1 cellular context compared by ENCODE assay signal in the genomic region with DNA sequence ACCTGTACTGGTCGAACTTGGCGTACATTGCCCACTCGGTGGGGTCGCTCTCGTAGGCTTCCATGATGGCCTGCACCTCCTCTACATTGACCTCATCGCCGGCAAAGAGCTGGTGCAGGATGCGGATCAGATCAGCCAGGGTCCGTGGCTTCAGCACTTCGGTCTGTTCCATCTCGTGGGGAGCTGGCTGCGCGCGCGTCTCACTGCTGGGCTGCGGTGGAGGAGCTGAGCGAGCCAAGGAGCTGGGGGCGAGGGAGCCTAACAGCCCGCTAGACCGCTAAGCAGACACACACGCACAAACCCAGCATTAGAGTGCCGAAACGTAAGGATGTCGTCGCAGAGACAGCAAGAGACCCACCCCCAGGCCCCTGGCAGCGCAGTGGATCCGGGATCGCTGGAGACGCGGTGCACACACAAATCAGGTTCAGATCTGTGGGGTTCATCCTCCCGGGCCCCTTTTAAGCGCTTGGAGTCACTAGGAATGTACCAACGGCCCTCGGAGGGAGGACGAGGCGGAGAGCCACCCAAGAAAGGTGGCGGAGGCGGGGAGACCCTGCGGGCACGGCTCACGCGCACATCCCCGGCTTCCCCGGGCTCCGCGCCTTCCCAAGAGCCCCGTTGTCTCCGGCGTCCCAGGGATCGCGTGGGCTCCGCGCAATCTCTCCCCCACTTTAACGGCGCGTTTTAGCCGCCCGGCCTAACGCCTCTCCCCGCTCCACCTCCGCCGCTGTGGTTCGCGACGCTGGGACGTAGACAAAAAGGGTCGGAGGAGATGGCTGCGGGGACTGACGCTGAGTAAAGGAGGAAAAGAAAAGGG.
A peak's percentile ranks its signal among the peaks of the same experiment; 100 is the strongest.
TF ChIP-seq lines count a peak whose summit lies in the region.

Gene CDO1, minus strand, starts transcription at position 434 of the 817 bp plus-strand sequence. Its CDS starts 262 bp downstream, at position 172.

TF ChIP-seq in HEK293, 187 proteins besides CTCF, POLR2A, EP300 and RAD21 (continued from another document and continues in another):
- TF ChIP-seq, protein P1, sequence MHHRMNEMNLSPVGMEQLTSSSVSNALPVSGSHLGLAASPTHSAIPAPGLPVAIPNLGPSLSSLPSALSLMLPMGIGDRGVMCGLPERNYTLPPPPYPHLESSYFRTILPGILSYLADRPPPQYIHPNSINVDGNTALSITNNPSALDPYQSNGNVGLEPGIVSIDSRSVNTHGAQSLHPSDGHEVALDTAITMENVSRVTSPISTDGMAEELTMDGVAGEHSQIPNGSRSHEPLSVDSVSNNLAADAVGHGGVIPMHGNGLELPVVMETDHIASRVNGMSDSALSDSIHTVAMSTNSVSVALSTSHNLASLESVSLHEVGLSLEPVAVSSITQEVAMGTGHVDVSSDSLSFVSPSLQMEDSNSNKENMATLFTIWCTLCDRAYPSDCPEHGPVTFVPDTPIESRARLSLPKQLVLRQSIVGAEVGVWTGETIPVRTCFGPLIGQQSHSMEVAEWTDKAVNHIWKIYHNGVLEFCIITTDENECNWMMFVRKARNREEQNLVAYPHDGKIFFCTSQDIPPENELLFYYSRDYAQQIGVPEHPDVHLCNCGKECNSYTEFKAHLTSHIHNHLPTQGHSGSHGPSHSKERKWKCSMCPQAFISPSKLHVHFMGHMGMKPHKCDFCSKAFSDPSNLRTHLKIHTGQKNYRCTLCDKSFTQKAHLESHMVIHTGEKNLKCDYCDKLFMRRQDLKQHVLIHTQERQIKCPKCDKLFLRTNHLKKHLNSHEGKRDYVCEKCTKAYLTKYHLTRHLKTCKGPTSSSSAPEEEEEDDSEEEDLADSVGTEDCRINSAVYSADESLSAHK (tag by site-specific recombination; IDR thresholded peaks at IDR 0.05), result no peak
- TF ChIP-seq ZNF350 (tag by site-specific recombination; IDR thresholded peaks at IDR 0.05), result no peak; the same call in 1 of the 2 replicates
- TF ChIP-seq ZNF626 (tag by site-specific recombination; IDR thresholded peaks at IDR 0.05), result no peak
- TF ChIP-seq BCL6B (tag by site-specific recombination; IDR thresholded peaks at IDR 0.05), result no peak
- TF ChIP-seq, protein P2, sequence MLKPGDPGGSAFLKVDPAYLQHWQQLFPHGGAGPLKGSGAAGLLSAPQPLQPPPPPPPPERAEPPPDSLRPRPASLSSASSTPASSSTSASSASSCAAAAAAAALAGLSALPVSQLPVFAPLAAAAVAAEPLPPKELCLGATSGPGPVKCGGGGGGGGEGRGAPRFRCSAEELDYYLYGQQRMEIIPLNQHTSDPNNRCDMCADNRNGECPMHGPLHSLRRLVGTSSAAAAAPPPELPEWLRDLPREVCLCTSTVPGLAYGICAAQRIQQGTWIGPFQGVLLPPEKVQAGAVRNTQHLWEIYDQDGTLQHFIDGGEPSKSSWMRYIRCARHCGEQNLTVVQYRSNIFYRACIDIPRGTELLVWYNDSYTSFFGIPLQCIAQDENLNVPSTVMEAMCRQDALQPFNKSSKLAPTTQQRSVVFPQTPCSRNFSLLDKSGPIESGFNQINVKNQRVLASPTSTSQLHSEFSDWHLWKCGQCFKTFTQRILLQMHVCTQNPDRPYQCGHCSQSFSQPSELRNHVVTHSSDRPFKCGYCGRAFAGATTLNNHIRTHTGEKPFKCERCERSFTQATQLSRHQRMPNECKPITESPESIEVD (tag by site-specific recombination; IDR thresholded peaks at IDR 0.05), result no peak
- no peak for TF ChIP-seq ZNF701 (tag by site-specific recombination; IDR thresholded peaks at IDR 0.05)
- TF ChIP-seq, protein P3, sequence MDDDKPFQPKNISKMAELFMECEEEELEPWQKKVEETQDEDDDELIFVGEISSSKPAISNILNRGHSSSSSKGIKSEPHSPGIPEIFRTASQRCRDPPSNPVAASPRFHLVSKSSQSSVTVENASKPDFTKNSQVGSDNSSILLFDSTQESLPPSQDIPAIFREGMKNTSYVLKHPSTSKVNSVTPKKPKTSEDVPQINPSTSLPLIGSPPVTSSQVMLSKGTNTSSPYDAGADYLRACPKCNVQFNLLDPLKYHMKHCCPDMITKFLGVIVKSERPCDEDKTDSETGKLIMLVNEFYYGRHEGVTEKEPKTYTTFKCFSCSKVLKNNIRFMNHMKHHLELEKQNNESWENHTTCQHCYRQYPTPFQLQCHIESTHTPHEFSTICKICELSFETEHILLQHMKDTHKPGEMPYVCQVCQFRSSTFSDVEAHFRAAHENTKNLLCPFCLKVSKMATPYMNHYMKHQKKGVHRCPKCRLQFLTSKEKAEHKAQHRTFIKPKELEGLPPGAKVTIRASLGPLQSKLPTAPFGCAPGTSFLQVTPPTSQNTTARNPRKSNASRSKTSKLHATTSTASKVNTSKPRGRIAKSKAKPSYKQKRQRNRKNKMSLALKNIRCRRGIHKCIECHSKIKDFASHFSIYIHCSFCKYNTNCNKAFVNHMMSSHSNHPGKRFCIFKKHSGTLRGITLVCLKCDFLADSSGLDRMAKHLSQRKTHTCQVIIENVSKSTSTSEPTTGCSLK (tag by site-specific recombination; IDR thresholded peaks at IDR 0.05), result no peak
- TF ChIP-seq, protein P4, sequence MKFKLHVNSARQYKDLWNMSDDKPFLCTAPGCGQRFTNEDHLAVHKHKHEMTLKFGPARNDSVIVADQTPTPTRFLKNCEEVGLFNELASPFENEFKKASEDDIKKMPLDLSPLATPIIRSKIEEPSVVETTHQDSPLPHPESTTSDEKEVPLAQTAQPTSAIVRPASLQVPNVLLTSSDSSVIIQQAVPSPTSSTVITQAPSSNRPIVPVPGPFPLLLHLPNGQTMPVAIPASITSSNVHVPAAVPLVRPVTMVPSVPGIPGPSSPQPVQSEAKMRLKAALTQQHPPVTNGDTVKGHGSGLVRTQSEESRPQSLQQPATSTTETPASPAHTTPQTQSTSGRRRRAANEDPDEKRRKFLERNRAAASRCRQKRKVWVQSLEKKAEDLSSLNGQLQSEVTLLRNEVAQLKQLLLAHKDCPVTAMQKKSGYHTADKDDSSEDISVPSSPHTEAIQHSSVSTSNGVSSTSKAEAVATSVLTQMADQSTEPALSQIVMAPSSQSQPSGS (tag by site-specific recombination; IDR thresholded peaks at IDR 0.05; ENCODE audit: low read depth), result peak; percentile 51; the same call in 1 of the 2 replicates
- no peak for TF ChIP-seq WT1 (tag by site-specific recombination; IDR thresholded peaks at IDR 0.05)
- no peak for TF ChIP-seq KLF7 (tag by site-specific recombination; IDR thresholded peaks at IDR 0.05; ENCODE audit: borderline replicate concordance)
- TF ChIP-seq SP2 (tag by site-specific recombination; IDR thresholded peaks at IDR 0.05), result peak; percentile 41; the same call in 1 of the 2 replicates
- TF ChIP-seq, protein P5, sequence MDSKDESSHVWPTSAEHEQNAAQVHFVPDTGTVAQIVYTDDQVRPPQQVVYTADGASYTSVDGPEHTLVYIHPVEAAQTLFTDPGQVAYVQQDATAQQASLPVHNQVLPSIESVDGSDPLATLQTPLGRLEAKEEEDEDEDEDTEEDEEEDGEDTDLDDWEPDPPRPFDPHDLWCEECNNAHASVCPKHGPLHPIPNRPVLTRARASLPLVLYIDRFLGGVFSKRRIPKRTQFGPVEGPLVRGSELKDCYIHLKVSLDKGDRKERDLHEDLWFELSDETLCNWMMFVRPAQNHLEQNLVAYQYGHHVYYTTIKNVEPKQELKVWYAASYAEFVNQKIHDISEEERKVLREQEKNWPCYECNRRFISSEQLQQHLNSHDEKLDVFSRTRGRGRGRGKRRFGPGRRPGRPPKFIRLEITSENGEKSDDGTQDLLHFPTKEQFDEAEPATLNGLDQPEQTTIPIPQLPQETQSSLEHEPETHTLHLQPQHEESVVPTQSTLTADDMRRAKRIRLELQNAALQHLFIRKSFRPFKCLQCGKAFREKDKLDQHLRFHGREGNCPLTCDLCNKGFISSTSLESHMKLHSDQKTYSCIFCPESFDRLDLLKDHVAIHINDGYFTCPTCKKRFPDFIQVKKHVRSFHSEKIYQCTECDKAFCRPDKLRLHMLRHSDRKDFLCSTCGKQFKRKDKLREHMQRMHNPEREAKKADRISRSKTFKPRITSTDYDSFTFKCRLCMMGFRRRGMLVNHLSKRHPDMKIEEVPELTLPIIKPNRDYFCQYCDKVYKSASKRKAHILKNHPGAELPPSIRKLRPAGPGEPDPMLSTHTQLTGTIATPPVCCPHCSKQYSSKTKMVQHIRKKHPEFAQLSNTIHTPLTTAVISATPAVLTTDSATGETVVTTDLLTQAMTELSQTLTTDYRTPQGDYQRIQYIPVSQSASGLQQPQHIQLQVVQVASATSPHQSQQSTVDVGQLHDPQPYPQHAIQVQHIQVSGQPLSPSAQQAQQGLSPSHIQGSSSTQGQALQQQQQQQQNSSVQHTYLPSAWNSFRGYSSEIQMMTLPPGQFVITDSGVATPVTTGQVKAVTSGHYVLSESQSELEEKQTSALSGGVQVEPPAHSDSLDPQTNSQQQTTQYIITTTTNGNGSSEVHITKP (tag by site-specific recombination; IDR thresholded peaks at IDR 0.05), result peak; percentile 99
- TF ChIP-seq ZNF768 (tag by site-specific recombination; IDR thresholded peaks at IDR 0.05), result 0 out of 2 replicates have a peak, but pooled peaks have one; percentile 6
- TF ChIP-seq, protein P6, sequence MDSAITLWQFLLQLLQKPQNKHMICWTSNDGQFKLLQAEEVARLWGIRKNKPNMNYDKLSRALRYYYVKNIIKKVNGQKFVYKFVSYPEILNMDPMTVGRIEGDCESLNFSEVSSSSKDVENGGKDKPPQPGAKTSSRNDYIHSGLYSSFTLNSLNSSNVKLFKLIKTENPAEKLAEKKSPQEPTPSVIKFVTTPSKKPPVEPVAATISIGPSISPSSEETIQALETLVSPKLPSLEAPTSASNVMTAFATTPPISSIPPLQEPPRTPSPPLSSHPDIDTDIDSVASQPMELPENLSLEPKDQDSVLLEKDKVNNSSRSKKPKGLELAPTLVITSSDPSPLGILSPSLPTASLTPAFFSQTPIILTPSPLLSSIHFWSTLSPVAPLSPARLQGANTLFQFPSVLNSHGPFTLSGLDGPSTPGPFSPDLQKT (IDR thresholded peaks at IDR 0.05; ENCODE audit: borderline replicate concordance, low read depth, low read length), result no peak
- TF ChIP-seq, protein P7, sequence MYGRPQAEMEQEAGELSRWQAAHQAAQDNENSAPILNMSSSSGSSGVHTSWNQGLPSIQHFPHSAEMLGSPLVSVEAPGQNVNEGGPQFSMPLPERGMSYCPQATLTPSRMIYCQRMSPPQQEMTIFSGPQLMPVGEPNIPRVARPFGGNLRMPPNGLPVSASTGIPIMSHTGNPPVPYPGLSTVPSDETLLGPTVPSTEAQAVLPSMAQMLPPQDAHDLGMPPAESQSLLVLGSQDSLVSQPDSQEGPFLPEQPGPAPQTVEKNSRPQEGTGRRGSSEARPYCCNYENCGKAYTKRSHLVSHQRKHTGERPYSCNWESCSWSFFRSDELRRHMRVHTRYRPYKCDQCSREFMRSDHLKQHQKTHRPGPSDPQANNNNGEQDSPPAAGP (tag by site-specific recombination; IDR thresholded peaks at IDR 0.05), result no peak
- no peak for TF ChIP-seq ZNF169 (tag by site-specific recombination; IDR thresholded peaks at IDR 0.05)
- TF ChIP-seq ZNF747 (tag by site-specific recombination; IDR thresholded peaks at IDR 0.05), result no peak
- no peak for TF ChIP-seq RBAK (tag by site-specific recombination; IDR thresholded peaks at IDR 0.05)
- no peak for TF ChIP-seq ZNF645 (tag by site-specific recombination; IDR thresholded peaks at IDR 0.05)
- TF ChIP-seq HIC1 (tag by site-specific recombination; IDR thresholded peaks at IDR 0.05), result no peak
- TF ChIP-seq ZNF24 (tag by site-specific recombination; IDR thresholded peaks at IDR 0.05), result 0 out of 2 replicates have a peak, but pooled peaks have one; percentile 42
- TF ChIP-seq TSHZ1 (tag by site-specific recombination; IDR thresholded peaks at IDR 0.05; ENCODE audit: borderline replicate concordance), result no peak
